8 cellular contexts compared by ENCODE assay signal in genomic region chr18:44579028-44579692, GRCh38.
DNase-seq lines count a peak whose midpoint lies in the region; ATAC-seq, FAIRE-seq and TF ChIP-seq lines count a peak whose summit lies in the region.

No MANE protein-coding gene starts in this region.

- no peak overlapping the region for H3K4me2 ChIP-seq in keratinocyte (ENCODE audit: control insufficient read depth, extremely low read depth, insufficient read depth, low read depth, low read length)

- H4K20me1 ChIP-seq in keratinocyte (ENCODE audit: control insufficient read depth, extremely low read depth, insufficient read depth, low read length): no peaks in the 10 kb centered on the region

- POLR2A ChIA-PET in GM10248 (lab: Yijun Ruan, JAX): no interaction called here

- peak; percentile 40 for DNase-seq in GM10248 (ENCODE audit: extremely low spot score)
- DNase-seq in SJSA1 (ENCODE audit: low read depth in 1 of 2, low spot score in 2 of 2): peak; percentile 47 to 62
- no peak for DNase-seq in keratinocyte (ENCODE audit: low read depth, low spot score)
- no peak for DNase-seq in activated naive CD4-positive, alpha-beta T cell treated with anti-CD3 and anti-CD28 coated beads, Interleukin-2, amount 50 U/mL, for 72 hours (ENCODE audit: low spot score in 2 of 2)
- DNase-seq in activated T-cell treated with anti-CD3 and anti-CD28 coated beads, Interleukin-2, amount 50 U/mL, for 72 hours: no peak
- DNase-seq in NCI-H2196 treated with DMSO at 0.1 percent for 48 hours (lab: John Stamatoyannopoulos, UW; ENCODE audit: unreplicated experiment): no peak

- H3K9me3 ChIP-seq in SJSA1 (replicated peaks) (no peaks in the 10 kb centered on the region), keratinocyte (ENCODE audit: control insufficient read depth, low read depth, low read length) (no peaks in the 10 kb centered on the region)

- H3K4me3 Mint-ChIP-seq in activated T-cell treated with anti-CD3 and anti-CD28 coated beads, Interleukin-2, amount 50 U/mL, for 72 hours: no peak overlapping the region

- ATAC-seq in HG02798 (IDR thresholded peaks at IDR 0.05; ENCODE audit: poor library complexity, unreplicated experiment): peak; percentile 70
- ATAC-seq in activated naive CD4-positive, alpha-beta T cell treated with anti-CD3 and anti-CD28 coated beads, Interleukin-2, amount 50 U/mL, for 72 hours: no peak
- no peak for ATAC-seq in HG03571 (IDR thresholded peaks at IDR 0.05; ENCODE audit: unreplicated experiment)
- no peak for ATAC-seq in activated T-cell treated with anti-CD3 and anti-CD28 coated beads, Interleukin-2, amount 50 U/mL, for 72 hours (replicated peaks in 1 of 2)

- dilution Hi-C loops in keratinocyte (cut with MboI; ENCODE audit: extremely low pct_ligation_motif_present, low sequenced_read_pairs): no loop called here

- no peak overlapping the region for H3K9ac ChIP-seq in keratinocyte (ENCODE audit: control insufficient read depth, extremely low read depth, insufficient read depth, low read length)

- peaks cover 4% of the 10 kb centered on the region for H3K4me1 Mint-ChIP-seq in activated T-cell treated with anti-CD3 and anti-CD28 coated beads, Interleukin-2, amount 50 U/mL, for 72 hours (ENCODE audit: low read depth)

- no peaks in the 10 kb centered on the region for H3K27me3 ChIP-seq in SJSA1 (replicated peaks)
- no peaks in the 10 kb centered on the region for H3K27me3 ChIP-seq in keratinocyte (ENCODE audit: control insufficient read depth, extremely low read depth, insufficient read depth, low read length)

- no peaks in the 10 kb centered on the region for H3K36me3 Mint-ChIP-seq in activated naive CD4-positive, alpha-beta T cell treated with anti-CD3 and anti-CD28 coated beads, Interleukin-2, amount 50 U/mL, for 72 hours
- H3K36me3 Mint-ChIP-seq in activated T-cell treated with anti-CD3 and anti-CD28 coated beads, Interleukin-2, amount 50 U/mL, for 72 hours (ENCODE audit: insufficient read depth in 2 of 2): no peaks in the 10 kb centered on the region

- H3K4me1 ChIP-seq in SJSA1 (replicated peaks) (peaks cover 14% of the 10 kb centered on the region), keratinocyte (ENCODE audit: control insufficient read depth, extremely low read depth, insufficient read depth, low read length) (peaks cover 2% of the 10 kb centered on the region)

- H3K27ac ChIP-seq in SJSA1 (peak overlapping the region; percentile 54), keratinocyte (ENCODE audit: control insufficient read depth, insufficient read depth, low read length) (no peak overlapping the region)

- no peaks in the 10 kb centered on the region for H3K36me3 ChIP-seq in SJSA1
- no peaks in the 10 kb centered on the region for H3K36me3 ChIP-seq in keratinocyte (ENCODE audit: control insufficient read depth in 2 of 2, extremely low read depth in 1 of 2, insufficient read depth in 2 of 2, low read length in 2 of 2)

- H2AFZ ChIP-seq in keratinocyte (ENCODE audit: control insufficient read depth, low read length): peak overlapping the region; percentile 27

- H3K27me3 Mint-ChIP-seq in activated T-cell treated with anti-CD3 and anti-CD28 coated beads, Interleukin-2, amount 50 U/mL, for 72 hours (ENCODE audit: low read depth): peaks cover 13% of the 10 kb centered on the region

- CTCF ChIA-PET in GM10248 (lab: Yijun Ruan, JAX): interaction anchor here (0.8 to 2.4 kb wide), 17 partner anchors 9 to 644 kb away, joined by 3 to 9 read pairs (median 4); no protein-coding TSS in a partner anchor

- peak; percentile 59 for TF ChIP-seq CTCF in GM10248 (IDR thresholded peaks at IDR 0.05; ENCODE audit: control extremely low read depth, extremely low read depth, low read depth, missing control alignments)
- TF ChIP-seq CTCF in keratinocyte (optimal IDR thresholded peaks at IDR 0.05 in 1 of 3, IDR thresholded peaks at IDR 0.05 in 1 of 3, conservative IDR thresholded peaks at IDR 0.05 in 1 of 3; ENCODE audit: extremely low read depth in 1 of 3, insufficient read depth in 2 of 3, low read length in 3 of 3): peak; percentile 60 to 73 (median 69)

- no peak overlapping the region for H3K27ac Mint-ChIP-seq in activated naive CD4-positive, alpha-beta T cell treated with anti-CD3 and anti-CD28 coated beads, Interleukin-2, amount 50 U/mL, for 72 hours
- H3K27ac Mint-ChIP-seq in activated T-cell treated with anti-CD3 and anti-CD28 coated beads, Interleukin-2, amount 50 U/mL, for 72 hours: no peak overlapping the region

- no peaks in the 10 kb centered on the region for H3K79me2 ChIP-seq in keratinocyte (ENCODE audit: control insufficient read depth, insufficient read depth, low read length)

- no peaks in the 10 kb centered on the region for H3K9me1 ChIP-seq in keratinocyte (ENCODE audit: control insufficient read depth, extremely low read depth, insufficient read depth, low read length)

- no peak overlapping the region for H3K4me3 ChIP-seq in SJSA1
- no peak overlapping the region for H3K4me3 ChIP-seq in keratinocyte (ENCODE audit: control insufficient read depth in 2 of 3, extremely low read depth in 1 of 3, insufficient read depth in 2 of 3, low read depth in 1 of 3, low read length in 3 of 3)

- H3K9me3 Mint-ChIP-seq in activated naive CD4-positive, alpha-beta T cell treated with anti-CD3 and anti-CD28 coated beads, Interleukin-2, amount 50 U/mL, for 72 hours: no peaks in the 10 kb centered on the region
- H3K9me3 Mint-ChIP-seq in activated T-cell treated with anti-CD3 and anti-CD28 coated beads, Interleukin-2, amount 50 U/mL, for 72 hours: no peaks in the 10 kb centered on the region

- peak; percentile 84 for FAIRE-seq in keratinocyte (lab: Jason Lieb, UNC)

Comparison
In these comparisons a context has a peak if more than half of its experiments do, and no peak if none do; other contexts are left out.
1. DNase-seq: peak in GM10248 (single experiment) and SJSA1 (2 of 2); none in keratinocyte (single experiment), activated naive CD4-positive, alpha-beta T cell treated with anti-CD3 and anti-CD28 coated beads, Interleukin-2, amount 50 U/mL, for 72 hours (0 of 2), activated T-cell treated with anti-CD3 and anti-CD28 coated beads, Interleukin-2, amount 50 U/mL, for 72 hours (0 of 2) and NCI-H2196 treated with DMSO at 0.1 percent for 48 hours (single experiment).